ENCODE assay signal across 8 cellular contexts in genomic region chr19:6737284-6737872, GRCh38. TPM values are rescaled to one million over a fixed set of nuclear protein-coding genes. Genes with fewer than 3 reads are reported as not detected.
DNase-seq lines count a peak whose midpoint lies in the region; ATAC-seq and TF ChIP-seq lines count a peak whose summit lies in the region.

Gene GPR108, minus strand, starts transcription at chr19:6737580. Its CDS starts 4 bp downstream, at chr19:6737576.

- no peak for TF ChIP-seq CTCF in esophagus muscularis mucosa (IDR thresholded peaks at IDR 0.05)

- DNase-seq in DMS153 treated with DMSO at 0.1 percent for 48 hours (lab: John Stamatoyannopoulos, UW; ENCODE audit: unreplicated experiment): peak; percentile 99
- peak; percentile 100 for DNase-seq in Jurkat, Clone E6-1 (ENCODE audit: low read depth, low spot score)
- DNase-seq in RKO (ENCODE audit: low spot score): peak; percentile 100
- DNase-seq in activated T-helper 1 cell treated with Interleukin-2 at 50 U/mL for 16 hours (ENCODE audit: low read depth): peak; percentile 98
- DNase-seq in esophagus muscularis mucosa (ENCODE audit: extremely low spot score): peak; percentile 100
- DNase-seq in myocyte (ENCODE audit: low read depth): peak; percentile 100
- DNase-seq in stimulated activated CD8-positive, alpha-beta memory T cell treated with anti-CD3 and anti-CD28 coated beads, Interleukin-7, amount 100 ng/mL, for 48 hours (ENCODE audit: extremely low read depth in 1 of 2, low read depth in 1 of 2): peak; percentile 99

- peak; percentile 52 for ATAC-seq in GM21619 (IDR thresholded peaks at IDR 0.05; ENCODE audit: unreplicated experiment)

- H3K4me3 ChIP-seq in Jurkat, Clone E6-1 (ENCODE audit: low read length): peak within 1 kb of the TSS; percentile 91
- peak within 1 kb of the TSS; percentile 83 to 95 (median 88) for H3K4me3 ChIP-seq in esophagus muscularis mucosa

- peak within 1 kb of the TSS; percentile 95 to 99 (median 97) for H3K27ac ChIP-seq in esophagus muscularis mucosa (replicated peaks in 1 of 4)

- no peak for TF ChIP-seq POLR2A in esophagus muscularis mucosa (IDR thresholded peaks at IDR 0.05; ENCODE audit: low read depth)

- H3K27me3 ChIP-seq in esophagus muscularis mucosa: no peaks in the 10 kb centered on the region

- no peak for TF ChIP-seq EP300 in esophagus muscularis mucosa (IDR thresholded peaks at IDR 0.05)

- intact Hi-C loops in esophagus muscularis mucosa (cut with DNase I): loop anchor here (5.0 to 10.0 kb wide), 3 partner anchors 103 to 220 kb away; no protein-coding TSS in a partner anchor

- H3K4me1 ChIP-seq in esophagus muscularis mucosa: peaks cover 37 to 68% (median 49%) of the 10 kb centered on the region in 4 donors

- H3K36me3 ChIP-seq in esophagus muscularis mucosa: peaks cover 5 to 22% (median 20%) of the 10 kb centered on the region in 4 donors

- H3K9me3 ChIP-seq in esophagus muscularis mucosa: no peaks in the 10 kb centered on the region

- 0% methylated on average over 22 of the region's 55 CpGs for WGBS in esophagus muscularis mucosa

RNA-seq across cellular contexts. Expression of gene GPR108, which starts in this region (rescaled TPM):
- 78.2 TPM for polyA plus RNA-seq in Jurkat, Clone E6-1 (2012; ENCODE audit: insufficient read depth, insufficient read length)
- total RNA-seq in esophagus muscularis mucosa (10 to 100 TPM; 38.2 to 61.7 (median 48.2) TPM), myocyte (32.0 and 36.8 TPM in 2 replicates)
- 53.2 TPM for polyA plus RNA-seq in myocyte (2012)

Comparison
In these comparisons a context has a peak if more than half of its experiments do, and no peak if none do; other contexts are left out.
1. Peak in every context shown above with its lines: DNase-seq, ATAC-seq, H3K4me3 ChIP-seq and H3K27ac ChIP-seq.